In the genomic region with DNA sequence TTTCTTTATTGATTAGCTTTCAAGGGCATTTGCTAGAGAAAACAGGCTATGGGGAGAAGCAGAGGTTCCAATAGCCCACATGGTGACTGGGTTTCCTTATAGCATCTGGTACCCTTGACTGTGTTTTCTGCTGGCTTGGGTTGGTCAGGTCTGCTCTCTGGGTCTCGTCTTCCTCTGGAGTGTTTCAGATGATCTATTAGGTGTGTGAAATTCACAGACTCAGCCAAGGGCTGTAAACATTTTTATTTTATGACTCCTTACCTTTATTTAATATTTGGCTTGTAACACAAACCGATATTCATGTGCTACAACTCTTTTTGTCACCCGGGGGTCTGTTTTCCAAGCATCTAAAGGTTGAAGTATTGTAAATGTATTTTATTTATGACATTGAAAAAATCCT, we compare ENCODE assay signal across 27 cellular contexts.
"Had no signal": no experiment of that assay in that cellular context is flagged by ENCODE, and none has a peak within 500 bp of the region (broad histone marks: within the 10 kb centered on the region; RNA-seq: fewer than 3 reads in every experiment).

No MANE protein-coding gene starts in this region.

- H3K36me3 ChIP-seq: neural progenitor cell, ovary, prostate gland, right lobe of liver, spleen, thoracic aorta, thyroid gland, tibial nerve, upper lobe of left lung, vagina had no signal

- ATAC-seq: naive thymus-derived CD4-positive, alpha-beta T cell; natural killer cell; stimulated activated memory B cell treated with anti-CD40 and anti-IgM and Interleukin-4, amounts not matched to agents 10 μg/mL and 1 μg/mL and 100 μg/mL, for 72 hours; stimulated activated naive CD8-positive, alpha-beta T cell treated with anti-CD3 and anti-CD28 coated beads, Interleukin-15, amount 100 ng/mL, for 72 hours; stimulated activated naive CD8-positive, alpha-beta T cell treated with anti-CD3 and anti-CD28 coated beads, Interleukin-15, Interleukin-2, amounts not matched to agents 100 U/mL and 50 U/mL, for 24 hours had no signal

- H3K9ac ChIP-seq: neural progenitor cell had no signal

- H3K4me3 ChIP-seq: neural progenitor cell, ovary, prostate gland, right lobe of liver, skin epidermis, smooth muscle cell, spleen, thoracic aorta, thyroid gland, tibial nerve, upper lobe of left lung, vagina had no signal

- H3K4me1 ChIP-seq: neural progenitor cell, prostate gland, right lobe of liver, spleen, thyroid gland, tibial nerve had no signal

- H3K27me3 ChIP-seq: neural progenitor cell, ovary, right lobe of liver, thyroid gland, tibial nerve, upper lobe of left lung, vagina had no signal

- H3K36me3 Mint-ChIP-seq: naive thymus-derived CD4-positive, alpha-beta T cell; natural killer cell; neural progenitor cell; stimulated activated memory B cell treated with anti-CD40 and anti-IgM and Interleukin-4, amounts not matched to agents 10 μg/mL and 1 μg/mL and 100 μg/mL, for 72 hours had no signal

- H3K9me3 Mint-ChIP-seq: natural killer cell; nephron; neural progenitor cell; stimulated activated naive CD8-positive, alpha-beta T cell treated with anti-CD3 and anti-CD28 coated beads, Interleukin-15, amount 100 ng/mL, for 72 hours had no signal

- DNase-seq: naive thymus-derived CD4-positive, alpha-beta T cell; natural killer cell; occipital lobe; ovary; right cardiac atrium; right lobe of liver; spleen; stimulated activated CD4-positive, alpha-beta T cell treated with anti-CD3 and anti-CD28 coated beads, Interleukin-12 subunit alpha, Interleukin-12 subunit beta, amount 100 ng/mL, for 4 hours; stimulated activated CD4-positive, alpha-beta T cell treated with anti-CD3 and anti-CD28 coated beads, Interleukin-1b, Interleukin-23, amount 100 ng/mL, for 48 hours; stimulated activated CD4-positive, alpha-beta T cell treated with anti-CD3 and anti-CD28 coated beads, Interleukin-4, amount 100 ng/mL, for 1 hour; stimulated activated CD4-positive, alpha-beta T cell treated with anti-CD3 and anti-CD28 coated beads, Interleukin-4, amount 100 ng/mL, for 4 hours; stimulated activated CD8-positive, alpha-beta memory T cell treated with anti-CD3 and anti-CD28 coated beads, Interleukin-4, amount 100 ng/mL, for 48 hours; stimulated activated naive CD4-positive, alpha-beta T cell; stimulated activated naive CD8-positive, alpha-beta T cell treated with anti-CD3 and anti-CD28 coated beads, Interleukin-15, amount 100 ng/mL, for 72 hours; stimulated activated naive CD8-positive, alpha-beta T cell treated with anti-CD3 and anti-CD28 coated beads, Interleukin-15, Interleukin-2, amounts not matched to agents 100 U/mL and 50 U/mL, for 24 hours; substantia nigra; thyroid gland; upper lobe of left lung had no signal

- H3K27ac Mint-ChIP-seq: naive thymus-derived CD4-positive, alpha-beta T cell; natural killer cell; nephron; neural progenitor cell; stimulated activated memory B cell treated with anti-CD40 and anti-IgM and Interleukin-4, amounts not matched to agents 10 μg/mL and 1 μg/mL and 100 μg/mL, for 72 hours had no signal

- H3K27ac ChIP-seq: neural progenitor cell, ovary, prostate gland, right lobe of liver, skin epidermis, spleen, thoracic aorta, thyroid gland, tibial nerve, upper lobe of left lung, vagina had no signal
